In the genomic region with DNA sequence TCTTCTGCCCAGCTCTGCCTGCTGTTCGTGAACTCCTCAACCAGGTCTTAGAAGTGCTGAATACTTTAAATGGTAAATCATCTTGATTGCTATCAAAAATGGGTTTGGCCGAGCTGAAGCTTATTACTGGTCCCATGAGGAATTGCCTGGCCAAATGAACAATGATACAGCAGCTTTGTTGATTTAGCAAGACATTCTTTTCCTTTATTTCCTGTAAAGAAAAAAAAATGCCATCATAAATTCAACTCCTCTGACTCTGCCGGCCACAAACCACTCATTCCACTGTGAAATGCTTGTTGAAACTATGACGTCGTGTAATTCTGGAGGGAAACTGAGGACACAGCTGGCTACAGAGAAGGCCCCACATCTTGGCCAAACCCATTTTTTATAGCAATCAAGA, we compare ENCODE assay signal across 19 cellular contexts.
DNase-seq lines count a peak whose midpoint lies in the region; ATAC-seq lines count a peak whose summit lies in the region.
"Had no signal": no experiment of that assay in that cellular context is flagged by ENCODE, and none has a peak within 500 bp of the region (broad histone marks: within the 10 kb centered on the region; RNA-seq: fewer than 3 reads in every experiment).

No MANE protein-coding gene starts in this region.

- ATAC-seq in GM21786 (IDR thresholded peaks at IDR 0.05; ENCODE audit: unreplicated experiment) (no peak), GM21737 (IDR thresholded peaks at IDR 0.05; ENCODE audit: unreplicated experiment) (no peak)
- ATAC-seq: lower lobe of right lung had no signal

- H3K27ac ChIP-seq in SJCRH30 = no peak overlapping the region
- H3K27ac ChIP-seq: lower lobe of right lung, spleen, tibial nerve had no signal

- H3K9me3 ChIP-seq in SJCRH30 (replicated peaks) = no peaks in the 10 kb centered on the region
- H3K9me3 ChIP-seq: lower lobe of right lung, tibial nerve had no signal

- H3K4me1 ChIP-seq in SJCRH30 = no peaks in the 10 kb centered on the region
- H3K4me1 ChIP-seq: lower lobe of right lung, tibial nerve had no signal

- H3K4me3 ChIP-seq in SJCRH30 = no peak overlapping the region
- H3K4me3 ChIP-seq: lower lobe of right lung, spleen, tibial nerve had no signal

- H3K36me3 ChIP-seq in SJCRH30 = no peaks in the 10 kb centered on the region
- H3K36me3 ChIP-seq: lower lobe of right lung, spleen, tibial nerve had no signal

- H3K27me3 ChIP-seq in SJCRH30 = no peaks in the 10 kb centered on the region; the same call in 1 of the 2 replicates
- H3K27me3 ChIP-seq: spleen, tibial nerve had no signal

- DNase-seq in SIG-M5 treated with dmso at 0.1 percent for 504 hours (lab: John Stamatoyannopoulos, UW; ENCODE audit: unreplicated experiment) = peak; percentile 15
- no peak for DNase-seq in SIG-M5 (lab: John Stamatoyannopoulos, UW)
- peak; percentile 60 for DNase-seq in LoVo (ENCODE audit: low spot score)
- DNase-seq in dedifferentiated amniotic fluid mesenchymal stem cell (ENCODE audit: extremely low spot score) = peak; percentile 89
- DNase-seq in renal cortical epithelial cell (ENCODE audit: low read depth) = peak; percentile 75
- no peak for DNase-seq in SJCRH30
- DNase-seq: activated CD4-positive, alpha-beta T cell treated with anti-CD3 and anti-CD28 coated beads, Interleukin-2, amount 10 ng/mL, durations not matched to agents 7 days and 5 days; central memory CD4-positive, alpha-beta T cell; DND-41; hypothalamus; NCI-H2029 treated with DMSO at 0.1 percent for 48 hours; NK-92 treated with Interleukin-12 subunit alpha and Interleukin-12 subunit beta, amount 100 ng/mL, for 24 hours; occipital lobe; spleen; SW 1271 had no signal

Comparison
In these comparisons a context has a peak if more than half of its experiments do, and no peak if none do; other contexts are left out.
1. DNase-seq: peak in SIG-M5 treated with dmso at 0.1 percent for 504 hours (single experiment), LoVo (single experiment), dedifferentiated amniotic fluid mesenchymal stem cell (single experiment) and renal cortical epithelial cell (single experiment); none in SIG-M5 (single experiment) and SJCRH30 (0 of 2).